22 cellular contexts compared by ENCODE assay signal in the genomic region with DNA sequence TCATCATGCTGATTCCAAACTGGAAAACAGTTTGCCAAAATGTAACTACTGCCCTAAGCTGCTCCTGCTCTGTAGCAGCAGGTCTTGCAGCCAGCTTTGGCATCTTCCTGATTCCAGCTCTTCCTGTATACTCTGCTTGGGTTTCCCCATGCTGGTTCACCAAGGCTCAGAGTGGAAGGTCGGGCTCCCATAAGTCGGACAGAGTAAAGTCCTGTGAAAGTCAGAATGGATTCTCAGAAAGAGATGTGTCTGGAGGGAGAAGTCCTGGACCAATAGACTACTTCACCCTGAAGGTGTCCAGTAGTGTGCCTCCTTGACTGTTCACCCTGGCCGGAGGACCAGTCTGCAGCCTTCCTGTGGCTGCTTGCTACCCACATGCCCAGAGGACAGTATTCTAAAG.
"Had no signal": no experiment of that assay in that cellular context is flagged by ENCODE, and none has a peak within 500 bp of the region (broad histone marks: within the 10 kb centered on the region; RNA-seq: fewer than 3 reads in every experiment).

No MANE protein-coding gene starts in this region.

- H3K4me1 Mint-ChIP-seq: IgD-negative memory B cell had no signal

- H3K36me3 ChIP-seq: SJCRH30 had no signal

- H3K4me1 ChIP-seq: SJCRH30 had no signal

- H3K27ac Mint-ChIP-seq: IgD-negative memory B cell had no signal

- H3K27me3 ChIP-seq: SJCRH30 had no signal

- FAIRE-seq: HTR-8/SVneo, K562 had no signal

- H3K9me3 ChIP-seq: SJCRH30 had no signal

- DNase-seq: MV-4-11; NCI-H1048; NCI-H1436 treated with DMSO at 0.1 percent for 48 hours; NCI-H1694; NCI-H187 treated with DMSO at 0.1 percent for 48 hours; NCI-H2171 treated with DMSO at 0.1 percent for 48 hours; NCI-H446 treated with DMSO at 0.1 percent for 48 hours; NCI-H510A treated with DMSO at 0.1 percent for 48 hours; NCI-H526; NCI-H748 treated with DMSO at 0.1 percent for 48 hours; NK-92 treated with Interleukin-12 subunit alpha and Interleukin-12 subunit beta, amount 100 ng/mL, for 24 hours; PC-3; SHP77 treated with DMSO at 0.1 percent for 48 hours; SJCRH30 had no signal

- H3K4me3 ChIP-seq: K562, SJCRH30 had no signal

- ATAC-seq: Panc1, PC-3, Right ventricle myocardium inferior had no signal

- H3K36me3 Mint-ChIP-seq: IgD-negative memory B cell had no signal

- H3K27ac ChIP-seq: HL-60, KMS-11, RWPE1, SJCRH30 had no signal
